In the genomic region with DNA sequence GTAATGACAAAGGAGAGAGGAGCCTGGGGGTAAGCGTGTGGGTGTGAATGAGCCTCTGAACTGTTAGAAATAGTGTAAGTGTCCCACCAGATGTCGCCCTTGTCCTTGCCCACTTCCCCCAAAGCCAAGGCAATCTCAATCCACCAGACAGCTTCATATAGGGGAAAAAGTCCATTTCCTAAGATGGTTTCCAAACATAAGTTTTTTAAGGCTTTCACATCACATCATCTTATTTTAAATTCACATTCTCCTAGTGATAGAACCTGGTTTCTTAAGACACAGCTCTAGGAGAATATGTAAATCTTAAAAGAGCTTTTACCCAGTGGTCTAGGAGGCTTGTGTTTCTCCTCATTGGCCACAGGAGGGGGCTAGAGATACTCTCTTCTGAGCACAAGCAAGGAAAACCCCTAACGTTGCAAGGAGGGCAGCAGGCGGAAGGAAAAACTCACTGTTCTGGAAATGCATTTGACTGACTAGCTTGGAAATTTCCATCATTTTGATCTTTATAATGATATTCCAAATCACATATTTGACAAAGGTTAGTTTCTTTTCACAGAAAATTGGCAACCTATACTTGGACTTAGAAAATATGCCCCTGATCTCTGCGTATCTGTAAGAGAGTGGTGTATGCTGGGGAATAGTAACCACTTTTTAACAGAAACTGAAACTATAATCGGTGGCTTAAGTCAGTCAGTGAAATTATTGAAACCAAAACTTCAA, we compare ENCODE assay signal across 1 cellular context.
TF ChIP-seq lines count a peak whose summit lies in the region.

No MANE protein-coding gene starts in this region.

TF ChIP-seq in HepG2, 621 proteins besides CTCF, POLR2A, EP300 and RAD21 (continues in another document):
- TF ChIP-seq IRX3 (CRISPR knock-in tag; IDR thresholded peaks at IDR 0.05; ENCODE audit: borderline replicate concordance, low read depth), result no peak
- TF ChIP-seq ZNF558 (CRISPR knock-in tag; IDR thresholded peaks at IDR 0.05; ENCODE audit: borderline replicate concordance), result no peak
- no peak for TF ChIP-seq NFYC (CRISPR knock-in tag; IDR thresholded peaks at IDR 0.05)
- no peak for TF ChIP-seq CEBPG (CRISPR knock-in tag; IDR thresholded peaks at IDR 0.05)
- TF ChIP-seq HMGXB4 (CRISPR knock-in tag; IDR thresholded peaks at IDR 0.05; ENCODE audit: borderline replicate concordance in 1 of 2, low read depth in 1 of 2), result peak; percentile 81 to 83
- TF ChIP-seq, protein P1, sequence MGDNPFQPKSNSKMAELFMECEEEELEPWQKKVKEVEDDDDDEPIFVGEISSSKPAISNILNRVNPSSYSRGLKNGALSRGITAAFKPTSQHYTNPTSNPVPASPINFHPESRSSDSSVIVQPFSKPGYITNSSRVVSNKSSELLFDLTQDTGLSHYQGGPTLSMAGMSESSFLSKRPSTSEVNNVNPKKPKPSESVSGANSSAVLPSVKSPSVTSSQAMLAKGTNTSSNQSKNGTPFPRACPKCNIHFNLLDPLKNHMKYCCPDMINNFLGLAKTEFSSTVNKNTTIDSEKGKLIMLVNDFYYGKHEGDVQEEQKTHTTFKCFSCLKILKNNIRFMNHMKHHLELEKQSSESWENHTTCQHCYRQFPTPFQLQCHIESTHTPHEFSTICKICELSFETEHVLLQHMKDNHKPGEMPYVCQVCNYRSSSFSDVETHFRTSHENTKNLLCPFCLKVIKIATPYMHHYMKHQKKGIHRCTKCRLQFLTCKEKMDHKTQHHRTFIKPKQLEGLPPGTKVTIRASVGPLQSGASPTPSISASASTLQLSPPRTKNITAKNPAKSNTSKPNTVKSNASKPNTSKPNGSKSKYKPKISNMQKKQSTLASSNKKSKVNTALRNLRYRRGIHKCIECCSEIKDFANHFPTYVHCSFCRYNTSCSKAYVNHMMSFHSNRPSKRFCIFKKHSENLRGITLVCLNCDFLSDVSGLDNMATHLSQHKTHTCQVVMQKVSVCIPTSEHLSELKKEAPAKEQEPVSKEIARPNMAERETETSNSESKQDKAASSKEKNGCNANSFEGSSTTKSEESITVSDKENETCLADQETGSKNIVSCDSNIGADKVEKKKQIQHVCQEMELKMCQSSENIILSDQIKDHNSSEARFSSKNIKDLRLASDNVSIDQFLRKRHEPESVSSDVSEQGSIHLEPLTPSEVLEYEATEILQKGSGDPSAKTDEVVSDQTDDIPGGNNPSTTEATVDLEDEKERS (CRISPR knock-in tag; IDR thresholded peaks at IDR 0.05), result no peak
- no peak for TF ChIP-seq ZNF644 (CRISPR knock-in tag; IDR thresholded peaks at IDR 0.05; ENCODE audit: low read depth)
- TF ChIP-seq SIX1 (CRISPR knock-in tag; IDR thresholded peaks at IDR 0.05; ENCODE audit: borderline replicate concordance), result no peak
- TF ChIP-seq, protein P2, sequence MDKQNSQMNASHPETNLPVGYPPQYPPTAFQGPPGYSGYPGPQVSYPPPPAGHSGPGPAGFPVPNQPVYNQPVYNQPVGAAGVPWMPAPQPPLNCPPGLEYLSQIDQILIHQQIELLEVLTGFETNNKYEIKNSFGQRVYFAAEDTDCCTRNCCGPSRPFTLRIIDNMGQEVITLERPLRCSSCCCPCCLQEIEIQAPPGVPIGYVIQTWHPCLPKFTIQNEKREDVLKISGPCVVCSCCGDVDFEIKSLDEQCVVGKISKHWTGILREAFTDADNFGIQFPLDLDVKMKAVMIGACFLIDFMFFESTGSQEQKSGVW (CRISPR knock-in tag; IDR thresholded peaks at IDR 0.05; ENCODE audit: borderline replicate concordance), result no peak
- no peak for TF ChIP-seq THAP9 (CRISPR knock-in tag; IDR thresholded peaks at IDR 0.05; ENCODE audit: borderline replicate concordance)
- TF ChIP-seq ZNF629 (CRISPR knock-in tag; conservative IDR thresholded peaks at IDR 0.05), result no peak
- TF ChIP-seq ZNF30 (CRISPR knock-in tag; IDR thresholded peaks at IDR 0.05), result no peak
- TF ChIP-seq, protein P3, sequence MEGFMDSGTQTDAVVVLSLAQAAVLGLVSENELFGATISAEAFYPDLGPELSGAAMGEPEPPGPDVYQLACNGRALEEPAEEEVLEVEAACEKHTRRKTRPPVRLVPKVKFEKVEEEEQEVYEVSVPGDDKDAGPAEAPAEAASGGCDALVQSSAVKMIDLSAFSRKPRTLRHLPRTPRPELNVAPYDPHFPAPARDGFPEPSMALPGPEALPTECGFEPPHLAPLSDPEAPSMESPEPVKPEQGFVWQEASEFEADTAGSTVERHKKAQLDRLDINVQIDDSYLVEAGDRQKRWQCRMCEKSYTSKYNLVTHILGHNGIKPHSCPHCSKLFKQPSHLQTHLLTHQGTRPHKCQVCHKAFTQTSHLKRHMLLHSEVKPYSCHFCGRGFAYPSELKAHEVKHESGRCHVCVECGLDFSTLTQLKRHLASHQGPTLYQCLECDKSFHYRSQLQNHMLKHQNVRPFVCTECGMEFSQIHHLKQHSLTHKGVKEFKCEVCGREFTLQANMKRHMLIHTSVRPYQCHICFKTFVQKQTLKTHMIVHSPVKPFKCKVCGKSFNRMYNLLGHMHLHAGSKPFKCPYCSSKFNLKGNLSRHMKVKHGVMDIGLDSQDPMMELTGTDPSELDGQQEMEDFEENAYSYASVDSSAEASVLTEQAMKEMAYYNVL (CRISPR knock-in tag; IDR thresholded peaks at IDR 0.05; ENCODE audit: borderline replicate concordance), result no peak
- no peak for TF ChIP-seq ZNF24 (IDR thresholded peaks at IDR 0.05)
- TF ChIP-seq NFKBIZ (CRISPR knock-in tag; IDR thresholded peaks at IDR 0.05), result no peak
- TF ChIP-seq KDM4B (CRISPR knock-in tag; IDR thresholded peaks at IDR 0.05), result no peak
- no peak for TF ChIP-seq MXD4 (CRISPR knock-in tag; IDR thresholded peaks at IDR 0.05)
- TF ChIP-seq AFF4 (CRISPR knock-in tag; IDR thresholded peaks at IDR 0.05), result no peak
- no peak for TF ChIP-seq RBM39 (IDR thresholded peaks at IDR 0.05; ENCODE audit: low read depth, low read length, poor library complexity, severe bottlenecking)
- no peak for TF ChIP-seq ZMAT5 (CRISPR knock-in tag; IDR thresholded peaks at IDR 0.05; ENCODE audit: borderline replicate concordance, low read depth)
- TF ChIP-seq EHMT2 (IDR thresholded peaks at IDR 0.05; ENCODE audit: borderline replicate concordance, low read depth, low read length), result no peak; the same call in 1 of the 2 replicates
- TF ChIP-seq GABPB1 (CRISPR knock-in tag; IDR thresholded peaks at IDR 0.05), result peak; percentile 48; the same call in 1 of the 2 replicates
- TF ChIP-seq, protein P4, sequence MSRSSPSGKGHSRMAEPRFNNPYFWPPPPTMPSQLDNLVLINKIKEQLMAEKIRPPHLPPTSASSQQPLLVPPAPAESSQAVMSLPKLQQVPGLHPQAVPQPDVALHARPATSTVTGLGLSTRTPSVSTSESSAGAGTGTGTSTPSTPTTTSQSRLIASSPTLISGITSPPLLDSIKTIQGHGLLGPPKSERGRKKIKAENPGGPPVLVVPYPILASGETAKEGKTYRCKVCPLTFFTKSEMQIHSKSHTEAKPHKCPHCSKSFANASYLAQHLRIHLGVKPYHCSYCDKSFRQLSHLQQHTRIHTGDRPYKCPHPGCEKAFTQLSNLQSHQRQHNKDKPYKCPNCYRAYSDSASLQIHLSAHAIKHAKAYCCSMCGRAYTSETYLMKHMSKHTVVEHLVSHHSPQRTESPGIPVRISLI (CRISPR knock-in tag; IDR thresholded peaks at IDR 0.05; ENCODE audit: borderline replicate concordance), result no peak
- no peak for TF ChIP-seq CENPX (CRISPR knock-in tag; IDR thresholded peaks at IDR 0.05)
- no peak for TF ChIP-seq NPAS2 (CRISPR knock-in tag; IDR thresholded peaks at IDR 0.05; ENCODE audit: borderline replicate concordance)
- TF ChIP-seq, protein P5, sequence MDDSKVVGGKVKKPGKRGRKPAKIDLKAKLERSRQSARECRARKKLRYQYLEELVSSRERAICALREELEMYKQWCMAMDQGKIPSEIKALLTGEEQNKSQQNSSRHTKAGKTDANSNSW (CRISPR knock-in tag; IDR thresholded peaks at IDR 0.05; ENCODE audit: borderline replicate concordance), result no peak
- TF ChIP-seq ZNF205 (CRISPR knock-in tag; IDR thresholded peaks at IDR 0.05), result no peak
- TF ChIP-seq SOX13 (IDR thresholded peaks at IDR 0.05), result no peak
- no peak for TF ChIP-seq SOX13 (CRISPR knock-in tag; conservative IDR thresholded peaks at IDR 0.05 in 1 of 2, IDR thresholded peaks at IDR 0.05 in 1 of 2)
- no peak for TF ChIP-seq MEIS2 (CRISPR knock-in tag; IDR thresholded peaks at IDR 0.05)
- TF ChIP-seq ZNF576 (CRISPR knock-in tag; IDR thresholded peaks at IDR 0.05), result 0 out of 2 replicates have a peak, but pooled peaks have one; percentile 49
- no peak for TF ChIP-seq ZMYM3 (CRISPR knock-in tag; IDR thresholded peaks at IDR 0.05)
- no peak for TF ChIP-seq MEIS1 (CRISPR knock-in tag; IDR thresholded peaks at IDR 0.05; ENCODE audit: borderline replicate concordance)
- TF ChIP-seq XRCC5 (optimal IDR thresholded peaks at IDR 0.05; ENCODE audit: low read length), result peak; percentile 24
- TF ChIP-seq MYC (CRISPR knock-in tag; IDR thresholded peaks at IDR 0.05; ENCODE audit: borderline replicate concordance), result no peak
- TF ChIP-seq GLI4 (CRISPR knock-in tag; IDR thresholded peaks at IDR 0.05; ENCODE audit: borderline replicate concordance), result no peak
- TF ChIP-seq NFE2L1 (CRISPR knock-in tag; IDR thresholded peaks at IDR 0.05; ENCODE audit: borderline replicate concordance), result no peak
- TF ChIP-seq RBM22 (optimal IDR thresholded peaks at IDR 0.05; ENCODE audit: low read length), result no peak
- TF ChIP-seq ZKSCAN1 (IDR thresholded peaks at IDR 0.05; ENCODE audit: low read length), result no peak
- 0 out of 2 replicates have a peak, but pooled peaks have one; percentile 13 for TF ChIP-seq SAP130 (CRISPR knock-in tag; IDR thresholded peaks at IDR 0.05; ENCODE audit: low read depth)
- no peak for TF ChIP-seq IKZF1 (IDR thresholded peaks at IDR 0.05)
- TF ChIP-seq KDM5B (CRISPR knock-in tag; IDR thresholded peaks at IDR 0.05; ENCODE audit: borderline replicate concordance), result no peak
- no peak for TF ChIP-seq ZMYM2 (CRISPR knock-in tag; IDR thresholded peaks at IDR 0.05)
- TF ChIP-seq FOSL1 (CRISPR knock-in tag; IDR thresholded peaks at IDR 0.05; ENCODE audit: borderline replicate concordance), result no peak
